Comparison of ENCODE assay signal across 26 cellular contexts in the genomic region with DNA sequence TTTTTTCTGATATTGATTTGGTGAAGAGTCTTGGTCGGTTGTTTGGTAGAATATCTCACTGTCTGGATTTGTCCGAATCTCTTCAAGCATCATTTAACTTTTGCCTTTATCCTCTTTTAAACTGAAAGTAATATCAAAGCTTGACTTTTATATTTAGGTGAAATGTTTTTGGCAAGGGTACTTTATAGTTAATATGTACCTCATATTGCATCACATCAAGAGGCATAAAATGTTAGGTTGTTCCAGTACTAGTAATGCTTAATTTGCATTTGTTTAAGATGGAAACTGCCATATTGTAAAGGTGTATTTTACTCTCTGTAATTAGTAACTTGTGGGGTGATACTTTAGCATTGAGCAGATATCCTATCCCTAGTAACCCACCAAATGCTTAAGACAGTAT.
"Had no signal": no experiment of that assay in that cellular context is flagged by ENCODE, and none has a peak within 500 bp of the region (broad histone marks: within the 10 kb centered on the region; RNA-seq: fewer than 3 reads in every experiment).

No MANE protein-coding gene starts in this region.

- H3K27ac Mint-ChIP-seq: activated B cell treated with CpG ODN at 0.5 μM for 24 hours, mesothelial cell of epicardium, neural progenitor cell had no signal

- FAIRE-seq: endothelial cell of umbilical vein, frontal cortex, urothelium cell line had no signal

- H3K9me3 ChIP-seq: colonic mucosa, left ventricle myocardium inferior, sigmoid colon, transverse colon had no signal

- H3K4me2 ChIP-seq: neural progenitor cell had no signal

- H3K27me3 Mint-ChIP-seq: activated B cell treated with CpG ODN at 0.5 μM for 24 hours; activated CD4-positive, alpha-beta T cell treated with anti-CD3 and anti-CD28 coated beads for 36 hours; effector memory CD8-positive, alpha-beta T cell; naive thymus-derived CD8-positive, alpha-beta T cell had no signal

- H3K4me3 Mint-ChIP-seq: activated B cell treated with CpG ODN at 0.5 μM for 24 hours; activated CD4-positive, alpha-beta T cell treated with anti-CD3 and anti-CD28 coated beads for 36 hours; effector memory CD8-positive, alpha-beta T cell; mesothelial cell of epicardium; naive thymus-derived CD8-positive, alpha-beta T cell; neural progenitor cell had no signal

- H3K4me1 ChIP-seq: colonic mucosa, left ventricle myocardium inferior, neural progenitor cell, sigmoid colon, transverse colon had no signal

- H3K36me3 ChIP-seq: colonic mucosa had no signal

- H3K27me3 ChIP-seq: brain microvascular endothelial cell, colonic mucosa, dorsolateral prefrontal cortex, neural progenitor cell, sigmoid colon, transverse colon had no signal

- DNase-seq: activated B cell treated with CpG ODN at 0.5 μM for 24 hours; activated CD4-positive, alpha-beta T cell treated with anti-CD3 and anti-CD28 coated beads for 36 hours; activated CD4-positive, alpha-beta T cell treated with anti-CD3 and anti-CD28 coated beads, Interleukin-2, amount 50 U/mL, for 4 hours; activated naive CD4-positive, alpha-beta T cell; aorta; brain microvascular endothelial cell; central memory CD4-positive, alpha-beta T cell; colonic mucosa; dorsolateral prefrontal cortex; effector memory CD8-positive, alpha-beta T cell; hippocampal formation; kidney glomerular epithelial cell; left ventricle myocardium inferior; mammary epithelial cell; naive thymus-derived CD8-positive, alpha-beta T cell; posterior cingulate gyrus; sigmoid colon; stimulated activated CD4-positive, alpha-beta T cell treated with anti-CD3 and anti-CD28 coated beads, Interleukin-4, amount 100 ng/mL, for 1 hour; T1000; transverse colon had no signal

- H3K4me1 Mint-ChIP-seq: activated B cell treated with CpG ODN at 0.5 μM for 24 hours, mesothelial cell of epicardium, neural progenitor cell had no signal

- H3K4me3 ChIP-seq: colonic mucosa, dorsolateral prefrontal cortex, left ventricle myocardium inferior, neural progenitor cell, sigmoid colon, transverse colon had no signal

- H3K9me3 Mint-ChIP-seq: activated B cell treated with CpG ODN at 0.5 μM for 24 hours; effector memory CD8-positive, alpha-beta T cell; mesothelial cell of epicardium; naive thymus-derived CD8-positive, alpha-beta T cell; neural progenitor cell had no signal

- ATAC-seq: activated CD4-positive, alpha-beta T cell treated with anti-CD3 and anti-CD28 coated beads for 36 hours; effector memory CD8-positive, alpha-beta T cell; esophagus mucosa; naive thymus-derived CD8-positive, alpha-beta T cell had no signal

- H3K27ac ChIP-seq: brain microvascular endothelial cell, colonic mucosa, dorsolateral prefrontal cortex, left ventricle myocardium inferior, neural progenitor cell, sigmoid colon, transverse colon had no signal
